Comparison of ENCODE assay signal across 9 cellular contexts in genomic region chr3:16828815-16829214, GRCh38. TPM values are rescaled to one million over a fixed set of nuclear protein-coding genes. Genes with fewer than 3 reads are reported as not detected.
DNase-seq lines count a peak whose midpoint lies in the region; ATAC-seq and TF ChIP-seq lines count a peak whose summit lies in the region.
"Had no signal": no experiment of that assay in that cellular context is flagged by ENCODE, and none has a peak within 500 bp of the region (broad histone marks: within the 10 kb centered on the region; RNA-seq: fewer than 3 reads in every experiment).

No MANE protein-coding gene starts in this region.

- no peaks in the 10 kb centered on the region for H3K36me3 ChIP-seq in CD8-positive, alpha-beta memory T cell (ENCODE audit: insufficient read depth, low read length)
- H3K36me3 ChIP-seq in OCI-LY1 (ENCODE audit: insufficient read depth, low read length) (no peaks in the 10 kb centered on the region), right lobe of liver (no peaks in the 10 kb centered on the region)

- WGBS in right lobe of liver (ENCODE audit: insufficient coverage, low coverage, low lambda C conversion rate, missing lambda C conversion rate): 37% methylated on average over 3 of the region's 3 CpGs

- H3K9me3 ChIP-seq in CD8-positive, alpha-beta memory T cell (ENCODE audit: low read length): no peaks in the 10 kb centered on the region
- H3K9me3 ChIP-seq in OCI-LY1 (ENCODE audit: low read length): no peaks in the 10 kb centered on the region
- no peaks in the 10 kb centered on the region for H3K9me3 ChIP-seq in right lobe of liver

- no peaks in the 10 kb centered on the region for H3K27me3 Mint-ChIP-seq in CD8-positive, alpha-beta memory T cell

- POLR2A ChIA-PET in CD8-positive, alpha-beta memory T cell (lab: Charles Lee): interaction anchor here (0.6 to 1.1 kb wide), 3 partner anchors 13 to 399 kb away, joined by 3 to 4 read pairs (median 4); no protein-coding TSS in a partner anchor

- no peak overlapping the region for H3K9ac ChIP-seq in OCI-LY1 (ENCODE audit: low read length)

- H3K79me2 ChIP-seq in OCI-LY1 (ENCODE audit: insufficient read depth, low read length): no peaks in the 10 kb centered on the region

- H3F3A ChIP-seq in OCI-LY1 (ENCODE audit: insufficient read depth, low read length): no peaks in the 10 kb centered on the region

- H2AFZ ChIP-seq in OCI-LY1 (ENCODE audit: low read length): no peak overlapping the region

- peaks cover 16% of the 10 kb centered on the region for H3K4me1 ChIP-seq in CD8-positive, alpha-beta memory T cell (ENCODE audit: insufficient read depth, low read length)
- H3K4me1 ChIP-seq in OCI-LY1 (ENCODE audit: insufficient read depth, low read length, severe bottlenecking) (peaks cover 20% of the 10 kb centered on the region), right lobe of liver (no peaks in the 10 kb centered on the region)

- intact Hi-C loops in right lobe of liver (cut with DNase I): no loop called here

- no peaks in the 10 kb centered on the region for H3K9me3 Mint-ChIP-seq in CD8-positive, alpha-beta memory T cell
- H3K9me3 Mint-ChIP-seq in activated naive CD4-positive, alpha-beta T cell treated with anti-CD3 and anti-CD28 coated beads, Interleukin-2, amount 50 U/mL, for 72 hours: no peaks in the 10 kb centered on the region
- H3K9me3 Mint-ChIP-seq: T-helper 1 cell treated with Interleukin-12 subunit alpha and Interleukin-12 subunit beta and Interleukin-4 antibody, amounts not matched to agents 30 μg/mL and 1 μg/mL, for 36 hours had no signal

- H3K4me3 Mint-ChIP-seq in CD8-positive, alpha-beta memory T cell: no peak overlapping the region
- H3K4me3 Mint-ChIP-seq: T-helper 1 cell treated with Interleukin-12 subunit alpha and Interleukin-12 subunit beta and Interleukin-4 antibody, amounts not matched to agents 30 μg/mL and 1 μg/mL, for 36 hours had no signal

- TF ChIP-seq CTCF in OCI-LY1 (IDR thresholded peaks at IDR 0.05; ENCODE audit: low read length): peak; percentile 78
- peak; percentile 38 to 49 (median 42) for TF ChIP-seq CTCF in right lobe of liver (IDR thresholded peaks at IDR 0.05)

- peaks cover 16 to 33% (median 25%) of the 10 kb centered on the region in 3 donors for H3K4me1 Mint-ChIP-seq in CD8-positive, alpha-beta memory T cell

- no peaks in the 10 kb centered on the region for H3K27me3 ChIP-seq in CD8-positive, alpha-beta memory T cell (ENCODE audit: insufficient read depth, low read length, poor library complexity, severe bottlenecking)
- H3K27me3 ChIP-seq in OCI-LY1 (ENCODE audit: insufficient read depth, low read length) (no peaks in the 10 kb centered on the region), right lobe of liver (no peaks in the 10 kb centered on the region)

- H3K9me2 ChIP-seq in OCI-LY1 (ENCODE audit: low read depth, low read length): no peaks in the 10 kb centered on the region

- H3K4me2 ChIP-seq in OCI-LY1 (ENCODE audit: low read length): no peak overlapping the region

- no peaks in the 10 kb centered on the region for H4K20me1 ChIP-seq in OCI-LY1 (ENCODE audit: insufficient read depth, low read length)

- H3K4me3 ChIP-seq in CD8-positive, alpha-beta memory T cell (ENCODE audit: low read length): no peak overlapping the region
- no peak overlapping the region for H3K4me3 ChIP-seq in OCI-LY1 (ENCODE audit: low read depth, low read length, poor library complexity, severe bottlenecking)
- H3K4me3 ChIP-seq in right lobe of liver: no peak overlapping the region

- H3K36me3 Mint-ChIP-seq in CD8-positive, alpha-beta memory T cell: no peaks in the 10 kb centered on the region
- no peaks in the 10 kb centered on the region for H3K36me3 Mint-ChIP-seq in activated naive CD4-positive, alpha-beta T cell treated with anti-CD3 and anti-CD28 coated beads, Interleukin-2, amount 50 U/mL, for 72 hours

- CTCF ChIA-PET in CD8-positive, alpha-beta memory T cell (lab: Charles Lee): interaction anchor here (0.7 to 2.1 kb wide), 21 partner anchors 8 to 411 kb away, joined by 3 to 12 read pairs (median 3); partner anchors contain the start of gene PLCL2

- no peak for TF ChIP-seq POLR2A in right lobe of liver (IDR thresholded peaks at IDR 0.05)

- no peak overlapping the region for H3K27ac ChIP-seq in CD8-positive, alpha-beta memory T cell (ENCODE audit: low read depth, low read length)
- H3K27ac ChIP-seq in OCI-LY1 (ENCODE audit: low read depth, low read length, poor library complexity, severe bottlenecking): peak overlapping the region; percentile 5
- H3K27ac ChIP-seq in right lobe of liver: no peak overlapping the region

- ATAC-seq in GM21390 (IDR thresholded peaks at IDR 0.05; ENCODE audit: unreplicated experiment): peak; percentile 50
- peak; percentile 44 to 50 for ATAC-seq in activated naive CD4-positive, alpha-beta T cell treated with anti-CD3 and anti-CD28 coated beads, Interleukin-2, amount 50 U/mL, for 72 hours
- peak; percentile 51 to 74 (median 71) for ATAC-seq in right lobe of liver

- DNase-seq in CD8-positive, alpha-beta memory T cell: peak; percentile 30 to 77 (median 34)
- DNase-seq in activated naive CD4-positive, alpha-beta T cell treated with anti-CD3 and anti-CD28 coated beads, Interleukin-2, amount 50 U/mL, for 72 hours (ENCODE audit: low spot score in 2 of 2): peak in 1 of 2 donors; percentile 33
- DNase-seq in right lobe of liver (peak in 1 of 3 donors; percentile 28), NCI-H1092 treated with DMSO at 0.1 percent for 48 hours (lab: John Stamatoyannopoulos, UW) (no peak), middle frontal gyrus (ENCODE audit: extremely low spot score, low spot score) (no peak), NCI-H1048 (lab: John Stamatoyannopoulos, UW) (no peak)

- peak overlapping the region in 1 of 8 donors; percentile 36 for H3K27ac Mint-ChIP-seq in CD8-positive, alpha-beta memory T cell
- H3K27ac Mint-ChIP-seq in activated naive CD4-positive, alpha-beta T cell treated with anti-CD3 and anti-CD28 coated beads, Interleukin-2, amount 50 U/mL, for 72 hours: no peak overlapping the region
- H3K27ac Mint-ChIP-seq: T-helper 1 cell treated with Interleukin-12 subunit alpha and Interleukin-12 subunit beta and Interleukin-4 antibody, amounts not matched to agents 30 μg/mL and 1 μg/mL, for 36 hours had no signal

RNA-seq across cellular contexts. Expression of gene PLCL2, which starts 55.9 kb away (rescaled TPM):
- total RNA-seq in CD8-positive, alpha-beta memory T cell: 10 to 100 TPM; 22.2 to 22.8 TPM
- polyA plus RNA-seq in CD8-positive, alpha-beta memory T cell: 94.9 TPM
- 10 to 100 TPM; 17.8 to 20.5 TPM for total RNA-seq in activated naive CD4-positive, alpha-beta T cell treated with anti-CD3 and anti-CD28 coated beads, Interleukin-2, amount 50 U/mL, for 72 hours
- 1 to 10 TPM; 4.6 to 8.2 (median 6.9) TPM for total RNA-seq in right lobe of liver

Comparison
In these comparisons a context has a peak if more than half of its experiments do, and no peak if none do; other contexts are left out.
1. DNase-seq: peak in CD8-positive, alpha-beta memory T cell (5 of 5); none in NCI-H1092 treated with DMSO at 0.1 percent for 48 hours (single experiment), middle frontal gyrus (single experiment) and NCI-H1048 (single experiment).
2. Peak in every context shown above with its lines, with median percentiles within 50 percentile points of each other: ATAC-seq.